16 cellular contexts compared by ENCODE assay signal in genomic region chr6:44464527-44465310, GRCh38.
DNase-seq lines count a peak whose midpoint lies in the region; ATAC-seq, FAIRE-seq and TF ChIP-seq lines count a peak whose summit lies in the region.
"Had no signal": no experiment of that assay in that cellular context is flagged by ENCODE, and none has a peak within 500 bp of the region (broad histone marks: within the 10 kb centered on the region; RNA-seq: fewer than 3 reads in every experiment).

No MANE protein-coding gene starts in this region.

- H3K27me3 Mint-ChIP-seq in astrocyte (ENCODE audit: low read depth, unreplicated experiment) = peaks cover 2% of the 10 kb centered on the region
- H3K27me3 Mint-ChIP-seq: stimulated activated naive CD8-positive, alpha-beta T cell treated with anti-CD3 and anti-CD28 coated beads, Interleukin-15, Interleukin-2, amounts not matched to agents 100 ng/mL and 50 ng/mL, for 24 hours had no signal

- no peak overlapping the region for H3K4me2 ChIP-seq in astrocyte (ENCODE audit: low read length)

- H3K27me3 ChIP-seq in H7 (ENCODE audit: control insufficient read depth, insufficient read depth, low read length) (no peaks in the 10 kb centered on the region), astrocyte (ENCODE audit: insufficient read depth, low read length) (no peaks in the 10 kb centered on the region), thyroid gland (no peaks in the 10 kb centered on the region), uterus (no peaks in the 10 kb centered on the region)

- peak; percentile 26 for ATAC-seq in left lobe of liver
- ATAC-seq in HG03095 (IDR thresholded peaks at IDR 0.05; ENCODE audit: unreplicated experiment) = no peak
- ATAC-seq: HCT116 had no signal

- H4K20me1 ChIP-seq in astrocyte (ENCODE audit: insufficient read depth, low read length) = no peaks in the 10 kb centered on the region

- H3K36me3 ChIP-seq in H7 (replicated peaks; ENCODE audit: control insufficient read depth, insufficient read depth, low read length) (no peaks in the 10 kb centered on the region), astrocyte (ENCODE audit: insufficient read depth, low read length) (no peaks in the 10 kb centered on the region), thyroid gland (no peaks in the 10 kb centered on the region), uterus (no peaks in the 10 kb centered on the region)

- H3K4me3 Mint-ChIP-seq in astrocyte (ENCODE audit: unreplicated experiment) = no peak overlapping the region
- H3K4me3 Mint-ChIP-seq: CD8-positive, alpha-beta memory T cell; stimulated activated naive CD8-positive, alpha-beta T cell treated with anti-CD3 and anti-CD28 coated beads, Interleukin-15, Interleukin-2, amounts not matched to agents 100 ng/mL and 50 ng/mL, for 24 hours had no signal

- H3K9me3 ChIP-seq in astrocyte (ENCODE audit: insufficient read depth, low read depth, low read length) (no peaks in the 10 kb centered on the region), thyroid gland (no peaks in the 10 kb centered on the region), uterus (no peaks in the 10 kb centered on the region)

- no peak overlapping the region for H3K4me3 ChIP-seq in H7 (ENCODE audit: insufficient read depth, low read depth, low read length)
- H3K4me3 ChIP-seq in astrocyte (ENCODE audit: insufficient read depth, low read depth, low read length) = no peak overlapping the region
- no peak overlapping the region for H3K4me3 ChIP-seq in thyroid gland (replicated peaks in 1 of 3)
- no peak overlapping the region for H3K4me3 ChIP-seq in uterus

- FAIRE-seq in astrocyte (lab: Jason Lieb, UNC) = no peak

- WGBS in thyroid gland, 2 donors = 53 to 58% methylated on average over 13 of the region's 13 CpGs

- no peaks in the 10 kb centered on the region for H3K4me1 ChIP-seq in astrocyte (ENCODE audit: insufficient read depth, low read length)
- H3K4me1 ChIP-seq in thyroid gland = peaks cover 26 to 27% of the 10 kb centered on the region in 2 donors
- no peaks in the 10 kb centered on the region for H3K4me1 ChIP-seq in uterus

- intact Hi-C loops in thyroid gland (cut with DNase I) = no loop called here
- intact Hi-C loops in uterus (cut with DNase I; ENCODE audit: low total_unique reads) = loop anchor here (5.0 kb wide), 1 partner anchor 1468 kb away; no protein-coding TSS in a partner anchor

- peaks cover 2% of the 10 kb centered on the region for H3K9me3 Mint-ChIP-seq in astrocyte (ENCODE audit: unreplicated experiment)
- H3K9me3 Mint-ChIP-seq: CD8-positive, alpha-beta memory T cell; stimulated activated naive CD8-positive, alpha-beta T cell treated with anti-CD3 and anti-CD28 coated beads, Interleukin-15, Interleukin-2, amounts not matched to agents 100 ng/mL and 50 ng/mL, for 24 hours had no signal

- H3K27ac Mint-ChIP-seq in astrocyte (ENCODE audit: unreplicated experiment) = peak overlapping the region; percentile 22
- H3K27ac Mint-ChIP-seq: stimulated activated naive CD8-positive, alpha-beta T cell treated with anti-CD3 and anti-CD28 coated beads, Interleukin-15, Interleukin-2, amounts not matched to agents 100 ng/mL and 50 ng/mL, for 24 hours had no signal

- H2AFZ ChIP-seq in astrocyte (ENCODE audit: low read depth, low read length) = no peak overlapping the region

- DNase-seq in H7 = peak; percentile 29
- peak; percentile 56 for DNase-seq in astrocyte (ENCODE audit: low read depth)
- DNase-seq in left lobe of liver (ENCODE audit: low spot score) = peak; percentile 33
- peak; percentile 92 to 95 for DNase-seq in thyroid gland
- DNase-seq in NCI-H2227 (lab: John Stamatoyannopoulos, UW; ENCODE audit: unreplicated experiment) = no peak
- no peak for DNase-seq in uterus
- DNase-seq: activated CD4-positive, alpha-beta T cell treated with anti-CD3 and anti-CD28 coated beads, Interleukin-2, amount 50 U/mL, for 4 hours; CD8-positive, alpha-beta memory T cell; central memory CD4-positive, alpha-beta T cell; GF-D8; NCI-H1092; NCI-H510A; T-helper 2 cell had no signal

- no peaks in the 10 kb centered on the region for H3K36me3 Mint-ChIP-seq in astrocyte (ENCODE audit: low read depth, unreplicated experiment)
- H3K36me3 Mint-ChIP-seq: CD8-positive, alpha-beta memory T cell had no signal

- peaks cover 19% of the 10 kb centered on the region for H3K4me1 Mint-ChIP-seq in astrocyte (ENCODE audit: low read depth, unreplicated experiment)

- H3K9ac ChIP-seq in astrocyte (ENCODE audit: low read length) = no peak overlapping the region

- H3K79me2 ChIP-seq in astrocyte (ENCODE audit: insufficient read depth, low read length) = no peaks in the 10 kb centered on the region

- TF ChIP-seq CTCF in astrocyte (IDR thresholded peaks at IDR 0.05; ENCODE audit: insufficient read depth, low read depth, low read length) = no peak
- TF ChIP-seq CTCF in thyroid gland (IDR thresholded peaks at IDR 0.05) = no peak
- TF ChIP-seq CTCF in uterus (IDR thresholded peaks at IDR 0.05) = no peak

- H3K27ac ChIP-seq in astrocyte (ENCODE audit: low read depth, low read length) (no peak overlapping the region), thyroid gland (peak overlapping the region; percentile 46 to 84 (median 64)), uterus (no peak overlapping the region)

- TF ChIP-seq POLR2A in thyroid gland (IDR thresholded peaks at IDR 0.05) (no peak), uterus (IDR thresholded peaks at IDR 0.05) (no peak)

Comparison
In these comparisons a context has a peak if more than half of its experiments do, and no peak if none do; other contexts are left out.
1. DNase-seq: peak in H7 (single experiment), astrocyte (single experiment), left lobe of liver (single experiment) and thyroid gland (2 of 2); none in NCI-H2227 (single experiment) and uterus (0 of 2).
2. H3K27ac ChIP-seq: peak in thyroid gland (3 of 3); none in astrocyte (single experiment) and uterus (0 of 2).